Comparison of ENCODE assay signal across 8 cellular contexts in genomic region chr5:115625579-115626443, GRCh38. TPM values are rescaled to one million over a fixed set of nuclear protein-coding genes. Genes with fewer than 3 reads are reported as not detected.
A peak's percentile ranks its signal among the peaks of the same experiment; 100 is the strongest.
DNase-seq lines count a peak whose midpoint lies in the region; ATAC-seq, FAIRE-seq and TF ChIP-seq lines count a peak whose summit lies in the region.

Gene TMED7, minus strand, starts transcription at chr5:115626036. Its CDS starts 244 bp downstream, at chr5:115625792.

- peak; percentile 82 for TF ChIP-seq POLR2A in GM19099 (IDR thresholded peaks at IDR 0.05; ENCODE audit: extremely low read depth, insufficient read length, low read depth)

- H3K27me3 Mint-ChIP-seq in chondrocyte (ENCODE audit: low read depth), result no peaks in the 10 kb centered on the region

- peaks cover 12 to 16% of the 10 kb centered on the region in 2 donors for H3K4me1 ChIP-seq in kidney (ENCODE audit: control insufficient read depth in 1 of 2, insufficient read depth in 1 of 2, low read depth in 1 of 2, low read length in 2 of 2)

- H3K27ac ChIP-seq in kidney (ENCODE audit: low read depth in 2 of 2, low read length in 2 of 2), result peak within 1 kb of the TSS; percentile 93 to 96

- H3K4me3 Mint-ChIP-seq in chondrocyte (ENCODE audit: unreplicated experiment), result no peak within 1 kb of the TSS

- peaks cover 23% of the 10 kb centered on the region for H3K4me1 Mint-ChIP-seq in chondrocyte (ENCODE audit: low read depth)

- H3K36me3 ChIP-seq in kidney (ENCODE audit: control insufficient read depth in 1 of 2, insufficient read depth in 2 of 2, low read length in 2 of 2), result no peaks in the 10 kb centered on the region

- H3K4me3 ChIP-seq in kidney (ENCODE audit: low read length in 2 of 2), result peak within 1 kb of the TSS; percentile 93

- peak; percentile 92 for ATAC-seq in HG03432 (IDR thresholded peaks at IDR 0.05; ENCODE audit: unreplicated experiment)

- no peaks in the 10 kb centered on the region for H3K36me3 Mint-ChIP-seq in chondrocyte (ENCODE audit: low read depth)

- intact Hi-C loops in kidney (cut with DNase I), result no loop called here

- FAIRE-seq in kidney (lab: Jason Lieb, UNC), result peak; percentile 96

- no peaks in the 10 kb centered on the region for H3K9me3 ChIP-seq in kidney (ENCODE audit: control insufficient read depth in 1 of 2, low read length in 2 of 2)

- TF ChIP-seq CTCF in chondrocyte (IDR thresholded peaks at IDR 0.05) (peak; percentile 7), kidney (IDR thresholded peaks at IDR 0.05; ENCODE audit: borderline replicate concordance, extremely low read depth, insufficient read depth) (no peak)

- H3K27ac Mint-ChIP-seq in chondrocyte (ENCODE audit: unreplicated experiment), result peak within 1 kb of the TSS; percentile 100

- peaks cover 2% of the 10 kb centered on the region for H3K9me3 Mint-ChIP-seq in chondrocyte (ENCODE audit: low read depth)

- peak; percentile 99 for DNase-seq in AG20443 (ENCODE audit: low spot score)
- DNase-seq in NCI-H510A (lab: John Stamatoyannopoulos, UW), result peak; percentile 81
- DNase-seq in activated CD4-positive, alpha-beta T cell treated with anti-CD3 and anti-CD28 coated beads for 1 hour, result peak; percentile 99
- DNase-seq in chondrocyte (ENCODE audit: low spot score), result peak; percentile 99
- DNase-seq in kidney, result peak; percentile 100
- peak; percentile 100 for DNase-seq in stimulated activated CD4-positive, alpha-beta T cell treated with anti-CD3 and anti-CD28 coated beads, Interleukin-15, amount 100 ng/mL, for 24 hours

- H3K9ac ChIP-seq in kidney (ENCODE audit: low read length in 2 of 2), result peak within 1 kb of the TSS; percentile 87 to 90

RNA-seq across cellular contexts. Expression of gene TMED7, which starts in this region (rescaled TPM):
- total RNA-seq in chondrocyte, result 122 to 146 TPM (median 132 TPM) in 3 replicates
- total RNA-seq in kidney, result 115 TPM
- polyA plus RNA-seq in kidney (ENCODE audit: insufficient read depth, low read depth, low replicate concordance), result 24.4 TPM

Comparison
In these comparisons a context has a peak if more than half of its experiments do, and no peak if none do; other contexts are left out.
1. Peak in every context shown above with its lines: DNase-seq, ATAC-seq, H3K4me3 ChIP-seq and H3K27ac ChIP-seq.